ENCODE assay signal across 8 cellular contexts in genomic region chr20:35303735-35304431, GRCh38. TPM values are rescaled to one million over a fixed set of nuclear protein-coding genes. Genes with fewer than 3 reads are reported as not detected.
DNase-seq lines count a peak whose midpoint lies in the region; ATAC-seq and TF ChIP-seq lines count a peak whose summit lies in the region.

No MANE protein-coding gene starts in this region.

- no peaks in the 10 kb centered on the region for H3K36me3 Mint-ChIP-seq in naive B cell

- H3K79me2 ChIP-seq in OCI-LY3 (ENCODE audit: low read length) = no peaks in the 10 kb centered on the region

- peak overlapping the region in 4 of 6 donors; percentile 24 to 66 (median 36) for H3K27ac Mint-ChIP-seq in naive B cell

- H3K27me3 ChIP-seq in OCI-LY3 (ENCODE audit: low read depth, low read length) = no peaks in the 10 kb centered on the region

- no peaks in the 10 kb centered on the region for H3K9me3 Mint-ChIP-seq in naive B cell

- peak overlapping the region; percentile 74 for H3K4me2 ChIP-seq in OCI-LY3 (ENCODE audit: low read length)

- no peak overlapping the region for H3K4me3 Mint-ChIP-seq in naive B cell

- peak overlapping the region; percentile 34; the same call in 1 of the 2 replicates for H3K9ac ChIP-seq in OCI-LY3 (ENCODE audit: low read length)

- H3K9me3 ChIP-seq in OCI-LY3 (ENCODE audit: insufficient read depth, low read length) = no peaks in the 10 kb centered on the region

- peak; percentile 55 for TF ChIP-seq CTCF in GM12801 (IDR thresholded peaks at IDR 0.05; ENCODE audit: extremely low read depth, insufficient read length)
- TF ChIP-seq CTCF in OCI-LY3 (IDR thresholded peaks at IDR 0.05; ENCODE audit: low read depth, low read length) = peak; percentile 98

- DNase-seq in KBM-7 (peak; percentile 95), activated T-cell treated with anti-CD3 and anti-CD28 coated beads for 1 hour (ENCODE audit: low read depth) (peak; percentile 69), erythroblast (lab: John Stamatoyannopoulos, UW) (peak; percentile 85 to 93), naive B cell (peak; percentile 74)
- peak; percentile 64 to 74 for DNase-seq in stimulated activated CD8-positive, alpha-beta memory T cell treated with anti-CD3 and anti-CD28 coated beads, Interleukin-7, amount 100 ng/mL, for 4 hours (ENCODE audit: low read depth in 2 of 2)

- no peaks in the 10 kb centered on the region for H4K20me1 ChIP-seq in OCI-LY3 (ENCODE audit: insufficient read depth, low read length)

- peaks cover 7 to 17% (median 13%) of the 10 kb centered on the region in 3 donors for H3K4me1 Mint-ChIP-seq in naive B cell

- H2AFZ ChIP-seq in OCI-LY3 (ENCODE audit: low read depth, low read length) = peak overlapping the region; percentile 57; the same call in 1 of the 2 replicates

- peak; percentile 95 to 96 for ATAC-seq in naive B cell (ENCODE audit: low read depth in 2 of 2)
- no peak for ATAC-seq in HG02938 (IDR thresholded peaks at IDR 0.05; ENCODE audit: unreplicated experiment)

- no peaks in the 10 kb centered on the region for H3K27me3 Mint-ChIP-seq in naive B cell

- in situ Hi-C loops in KBM-7 (cut with MboI; ENCODE audit: low pct_unique_long_range_greater_than_20kb, low sequenced_read_pairs) = no loop called here

- peak overlapping the region; percentile 60 for H3K4me3 ChIP-seq in OCI-LY3 (ENCODE audit: low read length)

- H3K36me3 ChIP-seq in OCI-LY3 (replicated peaks; ENCODE audit: low read depth, low read length) = no peaks in the 10 kb centered on the region

- TF ChIP-seq POLR2A in erythroblast (IDR thresholded peaks at IDR 0.05; ENCODE audit: low read length) = no peak

- no peak overlapping the region for H3K27ac ChIP-seq in OCI-LY3 (ENCODE audit: low read length)

- H3K4me1 ChIP-seq in OCI-LY3 (ENCODE audit: low read length) = peaks cover 23% of the 10 kb centered on the region

RNA-seq across cellular contexts. Expression of gene FAM83C, which starts 11.7 kb away (rescaled TPM):
- polyA plus RNA-seq in naive B cell (ENCODE audit: low read depth in 6 of 6) = not detected

RNA-seq across cellular contexts. Expression of gene EIF6, which starts 19.3 kb away (rescaled TPM):
- 100 to 1,000 TPM; 206 to 241 (median 228) TPM for polyA plus RNA-seq in naive B cell (ENCODE audit: low read depth in 6 of 6)

RNA-seq across cellular contexts. Expression of gene MMP24OS, which starts 26.0 kb away (rescaled TPM):
- polyA plus RNA-seq in naive B cell (ENCODE audit: low read depth in 6 of 6) = 10 to 100 TPM in 2 of 6 donors, 1 to 10 TPM in 4; 3.7 to 14.1 (median 8.6) TPM
